In genomic region chrX:43269201-43269600, GRCh38 we compare ENCODE assay signal across 15 cellular contexts.
DNase-seq lines count a peak whose midpoint lies in the region; TF ChIP-seq lines count a peak whose summit lies in the region.
"Had no signal": no experiment of that assay in that cellular context is flagged by ENCODE, and none has a peak within 500 bp of the region (broad histone marks: within the 10 kb centered on the region; RNA-seq: fewer than 3 reads in every experiment).

No MANE protein-coding gene starts in this region.

- H3K4me3 ChIP-seq in epithelial cell of esophagus (ENCODE audit: low read length) (no peak overlapping the region), mesenchymal stem cell (ENCODE audit: insufficient read depth in 1 of 2, low read depth in 1 of 2, low read length in 2 of 2) (no peak overlapping the region), colonic mucosa (no peak overlapping the region)
- H3K4me3 ChIP-seq: PC-9 had no signal

- H4K91ac ChIP-seq in mesenchymal stem cell (ENCODE audit: low read length), result no peak overlapping the region

- no peak overlapping the region for H4K8ac ChIP-seq in mesenchymal stem cell (ENCODE audit: low read length)

- H3K14ac ChIP-seq in mesenchymal stem cell (ENCODE audit: low read length in 2 of 2), result no peak overlapping the region

- no peak overlapping the region for H2BK15ac ChIP-seq in mesenchymal stem cell (ENCODE audit: low read depth, poor library complexity, severe bottlenecking)

- H3K9me3 ChIP-seq in mesenchymal stem cell (ENCODE audit: control insufficient read depth, low read length), result peaks cover 7% of the 10 kb centered on the region
- no peaks in the 10 kb centered on the region for H3K9me3 ChIP-seq in colonic mucosa

- H3K9me3 Mint-ChIP-seq in activated CD4-positive, alpha-beta T cell treated with anti-CD3 and anti-CD28 coated beads, Interleukin-2, amount 10 ng/mL, durations not matched to agents 7 days and 5 days, result peaks cover 3% of the 10 kb centered on the region

- no peak overlapping the region for H3K18ac ChIP-seq in mesenchymal stem cell (ENCODE audit: low read depth in 1 of 2, low read length in 2 of 2)

- no peak overlapping the region for H2BK5ac ChIP-seq in mesenchymal stem cell (ENCODE audit: low read depth, low read length, poor library complexity, severe bottlenecking)

- no peak overlapping the region for H2AK5ac ChIP-seq in mesenchymal stem cell (ENCODE audit: low read length, severe bottlenecking)

- H2AFZ ChIP-seq in mesenchymal stem cell (ENCODE audit: low read depth, low read length), result no peak overlapping the region
- H2AFZ ChIP-seq: PC-9 had no signal

- H3K36me3 ChIP-seq in mesenchymal stem cell (ENCODE audit: control insufficient read depth in 1 of 2, insufficient read depth in 2 of 2, low read depth in 1 of 2, low read length in 2 of 2), result no peaks in the 10 kb centered on the region
- no peaks in the 10 kb centered on the region for H3K36me3 ChIP-seq in colonic mucosa

- H3K9ac ChIP-seq in mesenchymal stem cell (ENCODE audit: low read length), result no peak overlapping the region
- no peak overlapping the region for H3K9ac ChIP-seq in colonic mucosa (ENCODE audit: low read depth in 2 of 2, low read length in 2 of 2)

- H3K79me1 ChIP-seq in mesenchymal stem cell (replicated peaks; ENCODE audit: low read length, poor library complexity, severe bottlenecking), result no peaks in the 10 kb centered on the region

- no peaks in the 10 kb centered on the region for H3K36me3 Mint-ChIP-seq in activated CD4-positive, alpha-beta T cell treated with anti-CD3 and anti-CD28 coated beads, Interleukin-2, amount 10 ng/mL, durations not matched to agents 7 days and 5 days (ENCODE audit: low read depth)
- H3K36me3 Mint-ChIP-seq: CD8-positive, alpha-beta T cell had no signal

- H3K4me3 Mint-ChIP-seq in activated CD4-positive, alpha-beta T cell treated with anti-CD3 and anti-CD28 coated beads, Interleukin-2, amount 10 ng/mL, durations not matched to agents 7 days and 5 days, result no peak overlapping the region
- H3K4me3 Mint-ChIP-seq: CD8-positive, alpha-beta T cell had no signal

- no peak overlapping the region for H3K4ac ChIP-seq in mesenchymal stem cell (ENCODE audit: low read depth in 1 of 2, low read length in 2 of 2)

- H3K27ac ChIP-seq in mesenchymal stem cell (ENCODE audit: low read length, poor library complexity, severe bottlenecking) (no peak overlapping the region), colonic mucosa (no peak overlapping the region)
- H3K27ac ChIP-seq: PC-9 had no signal

- DNase-seq in HT-29 (ENCODE audit: low spot score), result peak; percentile 24
- DNase-seq in RKO (ENCODE audit: low spot score), result peak; percentile 2
- peak; percentile 41 for DNase-seq in epithelial cell of esophagus (ENCODE audit: low read depth)
- DNase-seq in mesenchymal stem cell, result peak; percentile 18
- no peak for DNase-seq in activated CD4-positive, alpha-beta T cell treated with anti-CD3 and anti-CD28 coated beads, Interleukin-2, amount 10 ng/mL, durations not matched to agents 7 days and 5 days
- no peak for DNase-seq in activated T-cell treated with anti-CD3 and anti-CD28 coated beads, Interleukin-2, amount 50 U/mL, for 1 hour
- DNase-seq in colonic mucosa, result no peak
- DNase-seq in ecto neural progenitor cell (ENCODE audit: low spot score), result no peak
- DNase-seq: CD8-positive, alpha-beta T cell; H7; NCI-H1048; NCI-H2227 treated with DMSO at 0.1 percent for 48 hours; NCI-H69; PC-9; Right ventricle myocardium superior had no signal

- no peaks in the 10 kb centered on the region for H3K4me1 Mint-ChIP-seq in activated CD4-positive, alpha-beta T cell treated with anti-CD3 and anti-CD28 coated beads, Interleukin-2, amount 10 ng/mL, durations not matched to agents 7 days and 5 days

- H3K27me3 Mint-ChIP-seq in activated CD4-positive, alpha-beta T cell treated with anti-CD3 and anti-CD28 coated beads, Interleukin-2, amount 10 ng/mL, durations not matched to agents 7 days and 5 days, result no peaks in the 10 kb centered on the region

- H2BK120ac ChIP-seq in mesenchymal stem cell (ENCODE audit: low read depth, low read length), result no peak overlapping the region

- no peak overlapping the region for H3K27ac Mint-ChIP-seq in activated CD4-positive, alpha-beta T cell treated with anti-CD3 and anti-CD28 coated beads, Interleukin-2, amount 10 ng/mL, durations not matched to agents 7 days and 5 days
- H3K27ac Mint-ChIP-seq: CD8-positive, alpha-beta T cell had no signal

- no peak overlapping the region for H3K23ac ChIP-seq in mesenchymal stem cell (ENCODE audit: low read length in 2 of 2)

- H3K4me1 ChIP-seq in mesenchymal stem cell (ENCODE audit: control insufficient read depth, insufficient read depth, low read depth, low read length), result no peaks in the 10 kb centered on the region
- H3K4me1 ChIP-seq in colonic mucosa, result no peaks in the 10 kb centered on the region

- H2BK12ac ChIP-seq in mesenchymal stem cell (ENCODE audit: low read length in 2 of 2), result no peak overlapping the region

- H3K4me2 ChIP-seq in mesenchymal stem cell (ENCODE audit: low read length, poor library complexity, severe bottlenecking), result no peak overlapping the region
- H3K4me2 ChIP-seq: PC-9 had no signal

- CTCF ChIA-PET in activated CD4-positive, alpha-beta T cell treated with anti-CD3 and anti-CD28 coated beads, Interleukin-2, amount 10 ng/mL, durations not matched to agents 7 days and 5 days (lab: Charles Lee), result no interaction called here

- intact Hi-C loops in colonic mucosa (cut with DNase I), result no loop called here

- POLR2A ChIA-PET in activated CD4-positive, alpha-beta T cell treated with anti-CD3 and anti-CD28 coated beads, Interleukin-2, amount 10 ng/mL, durations not matched to agents 7 days and 5 days (lab: Charles Lee), result no interaction called here

- TF ChIP-seq CTCF in epithelial cell of esophagus (IDR thresholded peaks at IDR 0.05; ENCODE audit: insufficient read depth, low read depth, low read length, missing control alignments), result no peak
- no peak for TF ChIP-seq CTCF in colonic mucosa (IDR thresholded peaks at IDR 0.05)

- H3K27me3 ChIP-seq in mesenchymal stem cell (ENCODE audit: control insufficient read depth in 1 of 2, insufficient read depth in 1 of 2, low read length in 2 of 2), result no peaks in the 10 kb centered on the region
- no peaks in the 10 kb centered on the region for H3K27me3 ChIP-seq in colonic mucosa

Comparison
In these comparisons a context has a peak if more than half of its experiments do, and no peak if none do; other contexts are left out.
1. DNase-seq: peak in HT-29 (single experiment), RKO (single experiment), epithelial cell of esophagus (single experiment) and mesenchymal stem cell (single experiment); none in activated CD4-positive, alpha-beta T cell treated with anti-CD3 and anti-CD28 coated beads, Interleukin-2, amount 10 ng/mL, durations not matched to agents 7 days and 5 days (single experiment), activated T-cell treated with anti-CD3 and anti-CD28 coated beads, Interleukin-2, amount 50 U/mL, for 1 hour (single experiment), colonic mucosa (single experiment) and ecto neural progenitor cell (single experiment).